In the genomic region with DNA sequence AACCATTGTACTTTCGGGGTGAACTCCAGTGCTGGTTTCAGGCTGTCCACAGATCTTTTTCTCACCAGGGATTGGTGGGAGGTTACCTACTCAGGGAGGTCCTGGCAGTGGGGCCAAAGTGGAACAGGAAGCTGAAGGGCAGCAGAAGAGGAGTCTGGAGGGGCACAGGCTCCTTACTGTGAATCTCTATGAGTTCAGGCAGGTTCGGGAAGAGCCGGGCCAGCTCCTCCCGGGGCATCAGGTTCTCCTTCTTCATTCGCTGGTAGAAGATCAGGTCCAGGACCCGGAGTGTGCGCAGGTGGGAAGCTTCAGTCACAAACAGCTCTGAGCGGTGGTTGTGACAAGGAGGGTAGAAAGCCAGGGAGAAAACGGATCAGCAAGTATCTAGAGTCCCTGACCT, we compare ENCODE assay signal across 23 cellular contexts. TPM values are rescaled to one million over a fixed set of nuclear protein-coding genes. Genes with fewer than 3 reads are reported as not detected.
A peak's percentile ranks its signal among the peaks of the same experiment; 100 is the strongest.
DNase-seq lines count a peak whose midpoint lies in the region; ATAC-seq and TF ChIP-seq lines count a peak whose summit lies in the region.
"Had no signal": no experiment of that assay in that cellular context is flagged by ENCODE, and none has a peak within 500 bp of the region (broad histone marks: within the 10 kb centered on the region; RNA-seq: fewer than 3 reads in every experiment).

No MANE protein-coding gene starts in this region.

- H3K27me3 ChIP-seq in CD4-positive, alpha-beta T cell (ENCODE audit: control insufficient read depth, insufficient read depth, low read length), result no peaks in the 10 kb centered on the region
- H3K27me3 ChIP-seq: BLaER1 treated with 17β-estradiol and CSF1 and Interleukin-3, amounts not matched to agents 10 nM and 100 nM had no signal

- ATAC-seq in sciatic nerve (no peak), HG02840 (IDR thresholded peaks at IDR 0.05; ENCODE audit: low FRiP score, unreplicated experiment) (no peak)
- ATAC-seq in CD4-positive, alpha-beta T cell (ENCODE audit: poor library complexity), result no peak
- ATAC-seq: GM12878 had no signal

- H3K27ac Mint-ChIP-seq in CD4-positive, alpha-beta T cell, result no peak overlapping the region
- H3K27ac Mint-ChIP-seq: B cell had no signal

- intact Hi-C loops in sciatic nerve (cut with DNase I), result no loop called here
- intact Hi-C loops in CD4-positive, alpha-beta T cell (cut with DNase I, micrococcal nuclease), result no loop called here

- no peaks in the 10 kb centered on the region for H3K27me3 Mint-ChIP-seq in CD4-positive, alpha-beta T cell
- H3K27me3 Mint-ChIP-seq: CD4-positive, alpha-beta memory T cell had no signal

- CTCF ChIA-PET in CD4-positive, alpha-beta T cell (lab: Charles Lee), result no interaction called here

- TF ChIP-seq CTCF in 22Rv1 (IDR thresholded peaks at IDR 0.05) (no peak), coronary artery (IDR thresholded peaks at IDR 0.05) (no peak)
- no peak for TF ChIP-seq CTCF in CD4-positive, alpha-beta T cell (IDR thresholded peaks at IDR 0.05)

- no peak overlapping the region for H3K4me3 ChIP-seq in coronary artery
- H3K4me3 ChIP-seq: BLaER1 treated with 17β-estradiol and CSF1 and Interleukin-3, amounts not matched to agents 10 nM and 100 nM; GM12878 had no signal

- H3K9me3 Mint-ChIP-seq in CD4-positive, alpha-beta T cell, result no peaks in the 10 kb centered on the region
- H3K9me3 Mint-ChIP-seq: CD4-positive, alpha-beta memory T cell; CD8-positive, alpha-beta memory T cell had no signal

- POLR2A ChIA-PET in CD4-positive, alpha-beta T cell (lab: Charles Lee), result no interaction called here

- no peaks in the 10 kb centered on the region for H3K4me1 Mint-ChIP-seq in CD4-positive, alpha-beta T cell (ENCODE audit: low read depth)
- H3K4me1 Mint-ChIP-seq: B cell; CD4-positive, alpha-beta memory T cell; CD8-positive, alpha-beta memory T cell had no signal

- H3K27ac ChIP-seq in 22Rv1 (peak overlapping the region; percentile 25; the same call in 1 of the 2 replicates), coronary artery (no peak overlapping the region)
- no peak overlapping the region for H3K27ac ChIP-seq in CD4-positive, alpha-beta T cell (ENCODE audit: low read depth, low read length)
- H3K27ac ChIP-seq: BLaER1 treated with 17β-estradiol and CSF1 and Interleukin-3, amounts not matched to agents 10 nM and 100 nM; C4-2B had no signal

- no peak overlapping the region for H3K4me3 Mint-ChIP-seq in CD4-positive, alpha-beta T cell
- H3K4me3 Mint-ChIP-seq: B cell; CD4-positive, alpha-beta memory T cell; CD8-positive, alpha-beta memory T cell had no signal

- H3K9me3 ChIP-seq in CD4-positive, alpha-beta T cell (ENCODE audit: control insufficient read depth, low read length), result no peaks in the 10 kb centered on the region
- H3K9me3 ChIP-seq: BLaER1 treated with 17β-estradiol and CSF1 and Interleukin-3, amounts not matched to agents 10 nM and 100 nM had no signal

- H3K36me3 Mint-ChIP-seq in CD4-positive, alpha-beta T cell (ENCODE audit: low read depth), result peaks cover 94% of the 10 kb centered on the region

- peak; percentile 38 for DNase-seq in coronary artery (ENCODE audit: low spot score)
- DNase-seq in sciatic nerve (ENCODE audit: low spot score), result peak; percentile 39
- no peak for DNase-seq in CD4-positive, alpha-beta T cell
- DNase-seq: 8988T; AML-193; CD4-positive, alpha-beta memory T cell; CD8-positive, alpha-beta memory T cell; COR-L47; DMS 273 treated with DMSO at 0.1 percent for 48 hours; DMS153; DMS53; DMS79; DND-41; EL; GDM1 had no signal

RNA-seq across cellular contexts. Expression of gene LRRC71, which starts 26.7 kb away (rescaled TPM):
- total RNA-seq in sciatic nerve, result 2.5 TPM
- total RNA-seq in CD4-positive, alpha-beta T cell, result not detected
- total RNA-seq: B cell; CD4-positive, alpha-beta memory T cell; CD8-positive, alpha-beta memory T cell; Daoy; G401; GM12878 had no signal

RNA-seq across cellular contexts. Expression of gene PEAR1, which starts 53.6 kb away (rescaled TPM):
- 74.7 TPM for total RNA-seq in sciatic nerve
- under 1 TPM; 0.20 to 0.41 TPM for total RNA-seq in CD4-positive, alpha-beta T cell
- total RNA-seq: B cell; CD8-positive, alpha-beta memory T cell; GM12878 had no signal

Comparison
In these comparisons a context has a peak if more than half of its experiments do, and no peak if none do; other contexts are left out.
1. DNase-seq: peak in coronary artery (single experiment) and sciatic nerve (single experiment); none in CD4-positive, alpha-beta T cell (0 of 10).
2. RNA of gene PEAR1, which starts 53.6 kb away (total RNA-seq): 74.7 TPM in sciatic nerve (single experiment); 0.20 to 0.41 TPM in CD4-positive, alpha-beta T cell; every median in the first group is over 10 times any median in the second.